ENCODE assay signal across 28 cellular contexts in the genomic region with DNA sequence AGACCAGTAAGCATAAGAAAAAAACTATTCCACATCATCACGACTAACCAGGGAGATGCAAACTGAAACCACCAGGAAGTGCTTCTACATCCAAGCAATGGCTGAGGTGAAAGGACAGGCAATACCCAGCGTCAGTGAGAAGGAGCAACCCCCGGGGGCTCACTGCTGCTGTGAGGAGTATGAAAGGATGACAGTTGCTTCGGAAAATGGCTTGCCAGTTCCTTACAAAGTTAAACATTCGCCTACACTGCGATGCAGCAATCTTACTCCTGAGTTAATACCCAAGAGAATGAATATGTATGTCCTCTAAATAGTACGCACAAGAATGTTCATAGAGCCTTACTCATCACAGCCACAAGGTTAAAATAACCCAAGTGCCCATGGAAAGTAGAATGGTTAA. TPM values are rescaled to one million over a fixed set of nuclear protein-coding genes. Genes with fewer than 3 reads are reported as not detected.
DNase-seq lines count a peak whose midpoint lies in the region; ATAC-seq, FAIRE-seq and TF ChIP-seq lines count a peak whose summit lies in the region.
"Had no signal": no experiment of that assay in that cellular context is flagged by ENCODE, and none has a peak within 500 bp of the region (broad histone marks: within the 10 kb centered on the region; RNA-seq: fewer than 3 reads in every experiment).

No MANE protein-coding gene starts in this region.

- H3K27me3 Mint-ChIP-seq in astrocyte (ENCODE audit: low read depth, unreplicated experiment) (peaks cover 23% of the 10 kb centered on the region), nephron progenitor cell (ENCODE audit: low read depth, poor library complexity) (peaks cover 9% of the 10 kb centered on the region)

- H3K27me3 ChIP-seq in BLaER1 (no peaks in the 10 kb centered on the region), astrocyte (ENCODE audit: insufficient read depth, low read length) (no peaks in the 10 kb centered on the region), HAP-1 (ENCODE audit: low read depth) (no peaks in the 10 kb centered on the region)
- H3K27me3 ChIP-seq: BE2C, hepatocyte, right atrium auricular region, SJCRH30 had no signal

- H3K4me2 ChIP-seq in BLaER1 (peak overlapping the region; percentile 21), astrocyte (ENCODE audit: low read length) (peak overlapping the region; percentile 44)
- H3K4me2 ChIP-seq: hepatocyte had no signal

- H3K4me1 ChIP-seq in BLaER1 (peaks cover 37% of the 10 kb centered on the region), astrocyte (ENCODE audit: insufficient read depth, low read length) (peaks cover 5% of the 10 kb centered on the region), HAP-1 (peaks cover 5% of the 10 kb centered on the region)
- H3K4me1 ChIP-seq: foreskin keratinocyte, SJCRH30 had no signal

- peaks cover 15% of the 10 kb centered on the region for H3K9me3 ChIP-seq in BLaER1
- H3K9me3 ChIP-seq in astrocyte (ENCODE audit: insufficient read depth, low read depth, low read length), result peaks cover 3% of the 10 kb centered on the region
- H3K9me3 ChIP-seq in HAP-1, result no peaks in the 10 kb centered on the region
- H3K9me3 ChIP-seq: BE2C had no signal

- no peak overlapping the region for H3K4me3 Mint-ChIP-seq in astrocyte (ENCODE audit: unreplicated experiment)
- H3K4me3 Mint-ChIP-seq in nephron progenitor cell, result peak overlapping the region; percentile 4
- H3K4me3 Mint-ChIP-seq: activated naive CD8-positive, alpha-beta T cell treated with anti-CD3 and anti-CD28 coated beads, Interleukin-2, amount 10 ng/mL, durations not matched to agents 7 days and 5 days had no signal

- no peaks in the 10 kb centered on the region for H3K79me2 ChIP-seq in astrocyte (ENCODE audit: insufficient read depth, low read length)
- H3K79me2 ChIP-seq: hepatocyte had no signal

- H2AFZ ChIP-seq in astrocyte (ENCODE audit: low read depth, low read length), result no peak overlapping the region
- H2AFZ ChIP-seq: hepatocyte had no signal

- H3K9me3 Mint-ChIP-seq in astrocyte (ENCODE audit: unreplicated experiment) (peaks cover 3% of the 10 kb centered on the region), nephron progenitor cell (peaks cover 13% of the 10 kb centered on the region)

- H3K4me1 Mint-ChIP-seq in astrocyte (ENCODE audit: low read depth, unreplicated experiment) (peaks cover 14% of the 10 kb centered on the region), nephron progenitor cell (peaks cover 49% of the 10 kb centered on the region)

- no peak overlapping the region for H3K27ac Mint-ChIP-seq in astrocyte (ENCODE audit: unreplicated experiment)
- H3K27ac Mint-ChIP-seq in nephron progenitor cell, result no peak overlapping the region
- H3K27ac Mint-ChIP-seq: activated naive CD8-positive, alpha-beta T cell treated with anti-CD3 and anti-CD28 coated beads, Interleukin-2, amount 10 ng/mL, durations not matched to agents 7 days and 5 days had no signal

- H3K27ac ChIP-seq in BLaER1, result no peak overlapping the region
- no peak overlapping the region for H3K27ac ChIP-seq in astrocyte (ENCODE audit: low read depth, low read length)
- H3K27ac ChIP-seq: foreskin keratinocyte, hepatocyte, right atrium auricular region, SJCRH30, VCaP had no signal

- H3K36me3 Mint-ChIP-seq in astrocyte (ENCODE audit: low read depth, unreplicated experiment) (no peaks in the 10 kb centered on the region), nephron progenitor cell (ENCODE audit: low read depth) (peaks cover 6% of the 10 kb centered on the region)
- H3K36me3 Mint-ChIP-seq: activated naive CD8-positive, alpha-beta T cell treated with anti-CD3 and anti-CD28 coated beads, Interleukin-2, amount 10 ng/mL, durations not matched to agents 7 days and 5 days had no signal

- peak; percentile 39 for DNase-seq in astrocyte (ENCODE audit: low read depth)
- peak; percentile 22 for DNase-seq in fibroblast of the aortic adventitia (ENCODE audit: low read depth)
- DNase-seq in nephron progenitor cell, result no peak
- no peak for DNase-seq in medulla oblongata (ENCODE audit: extremely low spot score)
- no peak for DNase-seq in activated CD4-positive, CD25-positive, alpha-beta regulatory T cell treated with anti-CD3 and anti-CD28 coated beads, Interleukin-2, amount 50 U/mL, for 72 hours
- no peak for DNase-seq in HAP-1 (ENCODE audit: low spot score in 2 of 2)
- DNase-seq: activated CD8-positive, alpha-beta memory T cell treated with anti-CD3 and anti-CD28 coated beads, Interleukin-2, amount 50 U/mL, for 48 hours; activated naive CD8-positive, alpha-beta T cell treated with anti-CD3 and anti-CD28 coated beads, Interleukin-2, amount 10 ng/mL, durations not matched to agents 7 days and 5 days; BE2C; cortex of kidney; foreskin keratinocyte; GOT3; MM.1S; NCI-H1436; NCI-H510A; occipital lobe; SJCRH30; stimulated activated CD8-positive, alpha-beta memory T cell treated with anti-CD3 and anti-CD28 coated beads, Interleukin-4, amount 100 ng/mL, for 48 hours; T-helper 2 cell had no signal

- ATAC-seq in HG03135 (IDR thresholded peaks at IDR 0.05; ENCODE audit: unreplicated experiment), result no peak
- ATAC-seq: foreskin keratinocyte, Panc1 had no signal

- H3K36me3 ChIP-seq in BLaER1, result no peaks in the 10 kb centered on the region
- H3K36me3 ChIP-seq in astrocyte (ENCODE audit: insufficient read depth, low read length), result no peaks in the 10 kb centered on the region
- H3K36me3 ChIP-seq in HAP-1 (replicated peaks), result no peaks in the 10 kb centered on the region
- H3K36me3 ChIP-seq: BE2C, right atrium auricular region, SJCRH30 had no signal

- H3K9ac ChIP-seq in BLaER1 (no peak overlapping the region), astrocyte (ENCODE audit: low read length) (no peak overlapping the region)

- in situ Hi-C loops in HAP-1 (cut with MboI; ENCODE audit: low sequenced_read_pairs), result no loop called here

- no peak for FAIRE-seq in astrocyte (lab: Jason Lieb, UNC)
- FAIRE-seq: A204.1, D721Med had no signal

- H4K20me1 ChIP-seq in BLaER1, result no peaks in the 10 kb centered on the region; the same call in 1 of the 2 replicates
- H4K20me1 ChIP-seq in astrocyte (ENCODE audit: insufficient read depth, low read length), result no peaks in the 10 kb centered on the region

- H3K4me3 ChIP-seq in BLaER1 (no peak overlapping the region), astrocyte (ENCODE audit: insufficient read depth, low read depth, low read length) (no peak overlapping the region), fibroblast of the aortic adventitia (ENCODE audit: low read depth, low read length) (no peak overlapping the region), HAP-1 (no peak overlapping the region)
- H3K4me3 ChIP-seq: hepatocyte, lung, right atrium auricular region, SJCRH30 had no signal

- no peak for TF ChIP-seq CTCF in astrocyte (IDR thresholded peaks at IDR 0.05; ENCODE audit: insufficient read depth, low read depth, low read length)
- TF ChIP-seq CTCF in fibroblast of the aortic adventitia (IDR thresholded peaks at IDR 0.05; ENCODE audit: insufficient read depth, low read length), result no peak
- TF ChIP-seq CTCF in nephron progenitor cell (IDR thresholded peaks at IDR 0.05), result no peak

RNA-seq across cellular contexts. Expression of gene PLXNA1, which starts 13.3 kb away (rescaled TPM):
- total RNA-seq in astrocyte (63.3 and 64.3 TPM in 2 replicates), fibroblast of the aortic adventitia (ENCODE audit: low replicate concordance) (38.4 and 62.4 TPM in 2 replicates)

Comparison
In these comparisons a context has a peak if more than half of its experiments do, and no peak if none do; other contexts are left out.
1. DNase-seq: peak in astrocyte (single experiment) and fibroblast of the aortic adventitia (single experiment); none in nephron progenitor cell (single experiment), medulla oblongata (single experiment), activated CD4-positive, CD25-positive, alpha-beta regulatory T cell treated with anti-CD3 and anti-CD28 coated beads, Interleukin-2, amount 50 U/mL, for 72 hours (single experiment) and HAP-1 (0 of 2).